Comparison of ENCODE assay signal across 15 cellular contexts in the genomic region with DNA sequence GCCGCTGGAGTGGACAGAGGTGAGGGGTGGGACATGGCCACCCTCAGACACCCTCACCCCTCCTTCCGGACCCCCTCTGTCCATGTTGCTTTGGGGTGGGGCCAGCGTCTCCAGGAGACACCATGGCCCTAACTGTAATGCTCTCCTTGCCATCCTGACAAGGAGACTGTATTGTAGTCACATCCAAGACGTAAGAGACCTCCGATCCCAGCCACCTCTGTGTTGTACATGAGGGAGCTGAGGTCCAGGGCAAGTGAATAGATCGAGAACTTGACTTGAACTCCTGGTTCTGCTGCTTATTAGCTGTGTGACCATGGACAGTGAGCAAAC.
"Had no signal": no experiment of that assay in that cellular context is flagged by ENCODE, and none has a peak within 500 bp of the region (broad histone marks: within the 10 kb centered on the region; RNA-seq: fewer than 3 reads in every experiment).

No MANE protein-coding gene starts in this region.

- H3K27ac Mint-ChIP-seq: endodermal cell, mesothelial cell of epicardium had no signal

- H3K9me3 Mint-ChIP-seq: endodermal cell, mesothelial cell of epicardium had no signal

- H3K4me3 ChIP-seq: ascending aorta, breast epithelium, lower lobe of right lung, SK-N-MC, transverse colon had no signal

- H3K9me3 ChIP-seq: ascending aorta, breast epithelium, lower lobe of right lung, transverse colon had no signal

- H3K4me3 Mint-ChIP-seq: endodermal cell, mesothelial cell of epicardium had no signal

- DNase-seq: activated CD4-positive, alpha-beta T cell treated with anti-CD3 and anti-CD28 coated beads, Interleukin-2, amount 50 U/mL, for 4 hours; activated CD8-positive, alpha-beta memory T cell treated with anti-CD3 and anti-CD28 coated beads, Interleukin-2, amount 50 U/mL, for 4 hours; left cardiac atrium; lower lobe of right lung; stimulated activated naive CD4-positive, alpha-beta T cell; T1000; transverse colon had no signal

- H3K27me3 ChIP-seq: ascending aorta, breast epithelium, transverse colon had no signal

- FAIRE-seq: frontal cortex had no signal

- H3K36me3 ChIP-seq: breast epithelium had no signal

- H3K4me1 Mint-ChIP-seq: endodermal cell, mesothelial cell of epicardium had no signal

- H3K27ac ChIP-seq: ascending aorta, breast epithelium, lower lobe of right lung, parathyroid adenoma, SK-N-MC, transverse colon had no signal

- ATAC-seq: activated CD4-positive, CD25-positive, alpha-beta regulatory T cell treated with anti-CD3 and anti-CD28 coated beads, Interleukin-2, amount 50 U/mL, for 24 hours; left cardiac atrium; lower lobe of right lung had no signal
